ENCODE assay signal across 15 cellular contexts in the genomic region with DNA sequence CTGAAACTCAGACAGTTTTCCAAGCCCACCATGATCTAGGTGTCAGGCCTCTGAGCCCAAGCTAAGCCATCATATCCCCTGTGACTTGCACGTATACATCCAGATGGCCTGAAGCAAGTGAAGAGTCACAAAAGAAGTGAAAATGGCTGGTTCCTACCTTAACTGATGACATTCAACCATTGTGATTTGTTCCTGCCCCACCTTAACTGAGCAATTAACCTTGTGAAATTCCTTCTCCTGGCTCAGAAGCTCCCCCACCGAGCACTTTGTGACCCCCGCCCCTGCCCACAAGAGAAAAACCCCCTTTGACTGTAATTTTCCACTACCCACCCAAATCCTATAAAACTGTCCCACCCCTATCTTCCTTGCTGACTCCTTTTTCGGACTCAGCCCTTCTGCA. TPM values are rescaled to one million over a fixed set of nuclear protein-coding genes. Genes with fewer than 3 reads are reported as not detected.
"Had no signal": no experiment of that assay in that cellular context is flagged by ENCODE, and none has a peak within 500 bp of the region (broad histone marks: within the 10 kb centered on the region; RNA-seq: fewer than 3 reads in every experiment).

No MANE protein-coding gene starts in this region.

RNA-seq across cellular contexts. Expression of a gene that starts 40.3 kb away (rescaled TPM):
- total RNA-seq: frontal cortex; left ventricle myocardium superior; mesothelial cell of epicardium; natural killer cell treated with Interleukin-12 subunit alpha and Interleukin-12 subunit beta and Interleukin-15 and Interleukin-18, amount 100 ng/mL, for 72 hours; osteocyte; psoas muscle; right cardiac atrium; sigmoid colon; skeletal muscle tissue; stomach; subcutaneous adipose tissue; temporal lobe; thyroid gland; ureter; vagina had no signal
- polyA plus RNA-seq: right cardiac atrium, stomach had no signal
